ENCODE assay signal across 1 cellular context in the genomic region with DNA sequence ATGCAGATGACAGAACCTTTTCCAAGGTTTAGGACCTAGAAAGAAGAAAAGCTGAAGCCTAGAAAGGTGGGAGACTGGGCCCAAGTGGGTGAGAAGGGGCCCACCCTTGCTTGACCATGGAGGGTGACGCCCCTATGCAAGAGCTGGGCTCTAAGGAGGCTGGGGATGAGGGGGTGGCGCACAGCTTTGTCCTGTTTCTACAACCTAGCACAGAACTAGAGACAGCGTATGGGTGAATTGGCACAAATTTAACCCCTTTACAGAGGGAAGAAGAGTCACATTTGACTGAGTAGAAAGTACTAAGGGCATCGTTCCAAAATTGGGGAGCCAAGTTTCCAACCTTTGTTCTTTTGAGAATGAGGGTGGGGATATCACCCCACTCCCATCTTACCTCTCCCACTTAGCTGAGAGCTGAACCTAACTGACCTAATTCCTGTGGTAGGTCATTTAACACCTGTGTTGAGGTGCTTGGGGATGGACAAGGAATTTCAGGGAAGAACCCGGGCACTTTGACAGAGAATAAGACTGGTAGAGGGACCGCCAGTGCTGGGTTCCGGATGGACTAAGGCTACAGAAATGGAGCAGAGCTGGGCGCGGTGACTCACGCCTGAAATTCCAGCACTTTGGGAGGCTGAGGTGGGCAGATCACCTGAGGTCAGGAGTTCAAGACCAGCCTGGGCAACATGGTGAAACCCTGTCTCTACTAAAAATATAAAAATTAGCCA.
TF ChIP-seq lines count a peak whose summit lies in the region.

No MANE protein-coding gene starts in this region.

TF ChIP-seq in SK-N-SH treated with all-trans-retinoic acid at 6 μM for 48 hours, 23 proteins besides CTCF, POLR2A, EP300 and RAD21 (continued from another document):
- TF ChIP-seq, protein P1, sequence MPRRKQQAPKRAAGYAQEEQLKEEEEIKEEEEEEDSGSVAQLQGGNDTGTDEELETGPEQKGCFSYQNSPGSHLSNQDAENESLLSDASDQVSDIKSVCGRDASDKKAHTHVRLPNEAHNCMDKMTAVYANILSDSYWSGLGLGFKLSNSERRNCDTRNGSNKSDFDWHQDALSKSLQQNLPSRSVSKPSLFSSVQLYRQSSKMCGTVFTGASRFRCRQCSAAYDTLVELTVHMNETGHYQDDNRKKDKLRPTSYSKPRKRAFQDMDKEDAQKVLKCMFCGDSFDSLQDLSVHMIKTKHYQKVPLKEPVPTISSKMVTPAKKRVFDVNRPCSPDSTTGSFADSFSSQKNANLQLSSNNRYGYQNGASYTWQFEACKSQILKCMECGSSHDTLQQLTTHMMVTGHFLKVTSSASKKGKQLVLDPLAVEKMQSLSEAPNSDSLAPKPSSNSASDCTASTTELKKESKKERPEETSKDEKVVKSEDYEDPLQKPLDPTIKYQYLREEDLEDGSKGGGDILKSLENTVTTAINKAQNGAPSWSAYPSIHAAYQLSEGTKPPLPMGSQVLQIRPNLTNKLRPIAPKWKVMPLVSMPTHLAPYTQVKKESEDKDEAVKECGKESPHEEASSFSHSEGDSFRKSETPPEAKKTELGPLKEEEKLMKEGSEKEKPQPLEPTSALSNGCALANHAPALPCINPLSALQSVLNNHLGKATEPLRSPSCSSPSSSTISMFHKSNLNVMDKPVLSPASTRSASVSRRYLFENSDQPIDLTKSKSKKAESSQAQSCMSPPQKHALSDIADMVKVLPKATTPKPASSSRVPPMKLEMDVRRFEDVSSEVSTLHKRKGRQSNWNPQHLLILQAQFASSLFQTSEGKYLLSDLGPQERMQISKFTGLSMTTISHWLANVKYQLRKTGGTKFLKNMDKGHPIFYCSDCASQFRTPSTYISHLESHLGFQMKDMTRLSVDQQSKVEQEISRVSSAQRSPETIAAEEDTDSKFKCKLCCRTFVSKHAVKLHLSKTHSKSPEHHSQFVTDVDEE (CRISPR knock-in tag; IDR thresholded peaks at IDR 0.05) = no peak
- TF ChIP-seq ZNF8 (CRISPR knock-in tag; IDR thresholded peaks at IDR 0.05) (no peak), ZFP3 (CRISPR knock-in tag; IDR thresholded peaks at IDR 0.05) (no peak), ISL1 (CRISPR knock-in tag; IDR thresholded peaks at IDR 0.05) (no peak), ZC3H10 (CRISPR knock-in tag; IDR thresholded peaks at IDR 0.05) (no peak), TOX (CRISPR knock-in tag; IDR thresholded peaks at IDR 0.05; ENCODE audit: borderline replicate concordance) (no peak), CSDC2 (CRISPR knock-in tag; IDR thresholded peaks at IDR 0.05) (no peak)
- TF ChIP-seq, protein P2, sequence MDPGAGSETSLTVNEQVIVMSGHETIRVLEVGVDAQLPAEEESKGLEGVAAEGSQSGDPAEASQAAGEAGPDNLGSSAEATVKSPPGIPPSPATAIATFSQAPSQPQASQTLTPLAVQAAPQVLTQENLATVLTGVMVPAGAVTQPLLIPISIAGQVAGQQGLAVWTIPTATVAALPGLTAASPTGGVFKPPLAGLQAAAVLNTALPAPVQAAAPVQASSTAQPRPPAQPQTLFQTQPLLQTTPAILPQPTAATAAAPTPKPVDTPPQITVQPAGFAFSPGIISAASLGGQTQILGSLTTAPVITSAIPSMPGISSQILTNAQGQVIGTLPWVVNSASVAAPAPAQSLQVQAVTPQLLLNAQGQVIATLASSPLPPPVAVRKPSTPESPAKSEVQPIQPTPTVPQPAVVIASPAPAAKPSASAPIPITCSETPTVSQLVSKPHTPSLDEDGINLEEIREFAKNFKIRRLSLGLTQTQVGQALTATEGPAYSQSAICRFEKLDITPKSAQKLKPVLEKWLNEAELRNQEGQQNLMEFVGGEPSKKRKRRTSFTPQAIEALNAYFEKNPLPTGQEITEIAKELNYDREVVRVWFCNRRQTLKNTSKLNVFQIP (CRISPR knock-in tag; IDR thresholded peaks at IDR 0.05; ENCODE audit: borderline replicate concordance, low read depth) = no peak
